1 cellular context compared by ENCODE assay signal in the genomic region with DNA sequence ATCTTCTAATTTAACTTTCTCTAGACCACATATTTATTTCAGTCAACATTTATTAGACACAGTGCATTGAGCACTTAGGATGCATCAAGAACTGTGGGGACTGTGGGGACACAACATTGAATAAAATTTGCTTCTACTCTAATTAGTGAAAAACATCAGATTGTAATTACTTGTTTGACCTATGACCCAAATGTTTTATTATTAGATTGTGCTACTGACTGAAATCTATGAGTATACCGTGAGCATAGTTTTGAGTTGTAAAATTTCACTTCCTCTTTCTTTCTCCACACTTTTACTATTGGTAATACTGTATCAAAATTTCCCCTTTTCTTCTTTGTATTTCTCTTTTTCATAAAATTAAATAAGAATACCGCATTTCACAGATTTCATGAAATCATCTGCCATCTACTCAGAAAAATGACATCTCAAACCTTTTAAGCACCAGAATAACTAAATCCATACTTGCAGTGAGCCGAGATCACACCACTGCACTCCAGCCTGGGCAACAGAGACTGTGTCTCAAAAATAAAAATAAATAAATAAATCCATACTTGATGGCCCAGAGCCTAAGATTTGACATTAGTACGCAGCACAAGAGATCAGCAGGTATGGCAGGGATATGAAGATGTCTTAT.
A peak's percentile ranks its signal among the peaks of the same experiment; 100 is the strongest.
TF ChIP-seq lines count a peak whose summit lies in the region.

No MANE protein-coding gene starts in this region.

TF ChIP-seq in GM12878, 131 proteins besides CTCF, POLR2A, EP300 and RAD21 (continued from another document and continues in another):
- TF ChIP-seq, protein P1, sequence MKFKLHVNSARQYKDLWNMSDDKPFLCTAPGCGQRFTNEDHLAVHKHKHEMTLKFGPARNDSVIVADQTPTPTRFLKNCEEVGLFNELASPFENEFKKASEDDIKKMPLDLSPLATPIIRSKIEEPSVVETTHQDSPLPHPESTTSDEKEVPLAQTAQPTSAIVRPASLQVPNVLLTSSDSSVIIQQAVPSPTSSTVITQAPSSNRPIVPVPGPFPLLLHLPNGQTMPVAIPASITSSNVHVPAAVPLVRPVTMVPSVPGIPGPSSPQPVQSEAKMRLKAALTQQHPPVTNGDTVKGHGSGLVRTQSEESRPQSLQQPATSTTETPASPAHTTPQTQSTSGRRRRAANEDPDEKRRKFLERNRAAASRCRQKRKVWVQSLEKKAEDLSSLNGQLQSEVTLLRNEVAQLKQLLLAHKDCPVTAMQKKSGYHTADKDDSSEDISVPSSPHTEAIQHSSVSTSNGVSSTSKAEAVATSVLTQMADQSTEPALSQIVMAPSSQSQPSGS (IDR thresholded peaks at IDR 0.05; ENCODE audit: low read length), result peak; percentile 95
- TF ChIP-seq ZNF384 (IDR thresholded peaks at IDR 0.05; ENCODE audit: borderline replicate concordance, low read depth, low read length), result peak; percentile 49; the same call in 1 of the 2 replicates
- TF ChIP-seq MEF2A (IDR thresholded peaks at IDR 0.05; ENCODE audit: insufficient read depth, low read depth, low read length), result peak; percentile 95
- TF ChIP-seq SUPT20H (IDR thresholded peaks at IDR 0.05; ENCODE audit: borderline replicate concordance, control insufficient read depth, low read depth, low read length), result no peak
- TF ChIP-seq JUNB (IDR thresholded peaks at IDR 0.05), result peak; percentile 97
- TF ChIP-seq RAD51 (IDR thresholded peaks at IDR 0.05), result 0 out of 2 replicates have a peak, but pooled peaks have one; percentile 25
- TF ChIP-seq PAX5 (IDR thresholded peaks at IDR 0.05; ENCODE audit: borderline replicate concordance, low read depth, low read length), result no peak
- TF ChIP-seq MTA3 (IDR thresholded peaks at IDR 0.05; ENCODE audit: borderline replicate concordance, low read length), result peak; percentile 61; the same call in 1 of the 2 replicates
- TF ChIP-seq, protein P2, sequence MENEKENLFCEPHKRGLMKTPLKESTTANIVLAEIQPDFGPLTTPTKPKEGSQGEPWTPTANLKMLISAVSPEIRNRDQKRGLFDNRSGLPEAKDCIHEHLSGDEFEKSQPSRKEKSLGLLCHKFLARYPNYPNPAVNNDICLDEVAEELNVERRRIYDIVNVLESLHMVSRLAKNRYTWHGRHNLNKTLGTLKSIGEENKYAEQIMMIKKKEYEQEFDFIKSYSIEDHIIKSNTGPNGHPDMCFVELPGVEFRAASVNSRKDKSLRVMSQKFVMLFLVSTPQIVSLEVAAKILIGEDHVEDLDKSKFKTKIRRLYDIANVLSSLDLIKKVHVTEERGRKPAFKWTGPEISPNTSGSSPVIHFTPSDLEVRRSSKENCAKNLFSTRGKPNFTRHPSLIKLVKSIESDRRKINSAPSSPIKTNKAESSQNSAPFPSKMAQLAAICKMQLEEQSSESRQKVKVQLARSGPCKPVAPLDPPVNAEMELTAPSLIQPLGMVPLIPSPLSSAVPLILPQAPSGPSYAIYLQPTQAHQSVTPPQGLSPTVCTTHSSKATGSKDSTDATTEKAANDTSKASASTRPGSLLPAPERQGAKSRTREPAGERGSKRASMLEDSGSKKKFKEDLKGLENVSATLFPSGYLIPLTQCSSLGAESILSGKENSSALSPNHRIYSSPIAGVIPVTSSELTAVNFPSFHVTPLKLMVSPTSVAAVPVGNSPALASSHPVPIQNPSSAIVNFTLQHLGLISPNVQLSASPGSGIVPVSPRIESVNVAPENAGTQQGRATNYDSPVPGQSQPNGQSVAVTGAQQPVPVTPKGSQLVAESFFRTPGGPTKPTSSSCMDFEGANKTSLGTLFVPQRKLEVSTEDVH (IDR thresholded peaks at IDR 0.05; ENCODE audit: low read depth, partially characterized antibody), result no peak
- no peak; the same call in 1 of the 2 replicates for TF ChIP-seq CHD4 (IDR thresholded peaks at IDR 0.05)
- TF ChIP-seq KAT2A (conservative IDR thresholded peaks at IDR 0.05; ENCODE audit: control insufficient read depth, low read depth, low read length), result no peak
- TF ChIP-seq, protein P3, sequence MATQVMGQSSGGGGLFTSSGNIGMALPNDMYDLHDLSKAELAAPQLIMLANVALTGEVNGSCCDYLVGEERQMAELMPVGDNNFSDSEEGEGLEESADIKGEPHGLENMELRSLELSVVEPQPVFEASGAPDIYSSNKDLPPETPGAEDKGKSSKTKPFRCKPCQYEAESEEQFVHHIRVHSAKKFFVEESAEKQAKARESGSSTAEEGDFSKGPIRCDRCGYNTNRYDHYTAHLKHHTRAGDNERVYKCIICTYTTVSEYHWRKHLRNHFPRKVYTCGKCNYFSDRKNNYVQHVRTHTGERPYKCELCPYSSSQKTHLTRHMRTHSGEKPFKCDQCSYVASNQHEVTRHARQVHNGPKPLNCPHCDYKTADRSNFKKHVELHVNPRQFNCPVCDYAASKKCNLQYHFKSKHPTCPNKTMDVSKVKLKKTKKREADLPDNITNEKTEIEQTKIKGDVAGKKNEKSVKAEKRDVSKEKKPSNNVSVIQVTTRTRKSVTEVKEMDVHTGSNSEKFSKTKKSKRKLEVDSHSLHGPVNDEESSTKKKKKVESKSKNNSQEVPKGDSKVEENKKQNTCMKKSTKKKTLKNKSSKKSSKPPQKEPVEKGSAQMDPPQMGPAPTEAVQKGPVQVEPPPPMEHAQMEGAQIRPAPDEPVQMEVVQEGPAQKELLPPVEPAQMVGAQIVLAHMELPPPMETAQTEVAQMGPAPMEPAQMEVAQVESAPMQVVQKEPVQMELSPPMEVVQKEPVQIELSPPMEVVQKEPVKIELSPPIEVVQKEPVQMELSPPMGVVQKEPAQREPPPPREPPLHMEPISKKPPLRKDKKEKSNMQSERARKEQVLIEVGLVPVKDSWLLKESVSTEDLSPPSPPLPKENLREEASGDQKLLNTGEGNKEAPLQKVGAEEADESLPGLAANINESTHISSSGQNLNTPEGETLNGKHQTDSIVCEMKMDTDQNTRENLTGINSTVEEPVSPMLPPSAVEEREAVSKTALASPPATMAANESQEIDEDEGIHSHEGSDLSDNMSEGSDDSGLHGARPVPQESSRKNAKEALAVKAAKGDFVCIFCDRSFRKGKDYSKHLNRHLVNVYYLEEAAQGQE (IDR thresholded peaks at IDR 0.05; ENCODE audit: low read depth, low read length), result no peak
- peak; percentile 51; the same call in 1 of the 2 replicates for TF ChIP-seq IKZF1 (conservative IDR thresholded peaks at IDR 0.05)
- no peak for TF ChIP-seq SMAD5 (IDR thresholded peaks at IDR 0.05; ENCODE audit: low read depth)
- TF ChIP-seq SP1 (IDR thresholded peaks at IDR 0.05; ENCODE audit: low read depth, low read length), result no peak
- peak; percentile 31 to 74; a peak in 3 of 4 replicates for TF ChIP-seq BHLHE40 (IDR thresholded peaks at IDR 0.05; ENCODE audit: borderline replicate concordance in 1 of 2, low read depth in 2 of 2, low read length in 1 of 2)
- peak; percentile 36; the same call in 1 of the 2 replicates for TF ChIP-seq ZNF24 (IDR thresholded peaks at IDR 0.05)
- no peak; a peak in 1 of 4 replicates for TF ChIP-seq ETV6 (conservative IDR thresholded peaks at IDR 0.05 in 1 of 2, IDR thresholded peaks at IDR 0.05 in 1 of 2; ENCODE audit: borderline replicate concordance in 1 of 2, low read depth in 1 of 2)
- TF ChIP-seq ZNF687 (IDR thresholded peaks at IDR 0.05), result 0 out of 2 replicates have a peak, but pooled peaks have one; percentile 57
- 0 out of 2 replicates have a peak, but pooled peaks have one; percentile 20 for TF ChIP-seq CBFB (IDR thresholded peaks at IDR 0.05; ENCODE audit: low read depth)
- TF ChIP-seq ESRRA (IDR thresholded peaks at IDR 0.05; ENCODE audit: low read length), result no peak
- TF ChIP-seq, protein P4, sequence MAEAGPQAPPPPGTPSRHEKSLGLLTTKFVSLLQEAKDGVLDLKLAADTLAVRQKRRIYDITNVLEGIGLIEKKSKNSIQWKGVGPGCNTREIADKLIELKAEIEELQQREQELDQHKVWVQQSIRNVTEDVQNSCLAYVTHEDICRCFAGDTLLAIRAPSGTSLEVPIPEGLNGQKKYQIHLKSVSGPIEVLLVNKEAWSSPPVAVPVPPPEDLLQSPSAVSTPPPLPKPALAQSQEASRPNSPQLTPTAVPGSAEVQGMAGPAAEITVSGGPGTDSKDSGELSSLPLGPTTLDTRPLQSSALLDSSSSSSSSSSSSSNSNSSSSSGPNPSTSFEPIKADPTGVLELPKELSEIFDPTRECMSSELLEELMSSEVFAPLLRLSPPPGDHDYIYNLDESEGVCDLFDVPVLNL (IDR thresholded peaks at IDR 0.05; ENCODE audit: low read depth, low read length), result no peak
- TF ChIP-seq RELA (IDR thresholded peaks at IDR 0.05; ENCODE audit: borderline replicate concordance, partially characterized antibody), result no peak
- no peak for TF ChIP-seq NRF1 (conservative IDR thresholded peaks at IDR 0.05; ENCODE audit: low read depth, low read length)
- peak; percentile 80; the same call in 1 of the 2 replicates for TF ChIP-seq BMI1 (IDR thresholded peaks at IDR 0.05; ENCODE audit: borderline replicate concordance)
- TF ChIP-seq, protein P5, sequence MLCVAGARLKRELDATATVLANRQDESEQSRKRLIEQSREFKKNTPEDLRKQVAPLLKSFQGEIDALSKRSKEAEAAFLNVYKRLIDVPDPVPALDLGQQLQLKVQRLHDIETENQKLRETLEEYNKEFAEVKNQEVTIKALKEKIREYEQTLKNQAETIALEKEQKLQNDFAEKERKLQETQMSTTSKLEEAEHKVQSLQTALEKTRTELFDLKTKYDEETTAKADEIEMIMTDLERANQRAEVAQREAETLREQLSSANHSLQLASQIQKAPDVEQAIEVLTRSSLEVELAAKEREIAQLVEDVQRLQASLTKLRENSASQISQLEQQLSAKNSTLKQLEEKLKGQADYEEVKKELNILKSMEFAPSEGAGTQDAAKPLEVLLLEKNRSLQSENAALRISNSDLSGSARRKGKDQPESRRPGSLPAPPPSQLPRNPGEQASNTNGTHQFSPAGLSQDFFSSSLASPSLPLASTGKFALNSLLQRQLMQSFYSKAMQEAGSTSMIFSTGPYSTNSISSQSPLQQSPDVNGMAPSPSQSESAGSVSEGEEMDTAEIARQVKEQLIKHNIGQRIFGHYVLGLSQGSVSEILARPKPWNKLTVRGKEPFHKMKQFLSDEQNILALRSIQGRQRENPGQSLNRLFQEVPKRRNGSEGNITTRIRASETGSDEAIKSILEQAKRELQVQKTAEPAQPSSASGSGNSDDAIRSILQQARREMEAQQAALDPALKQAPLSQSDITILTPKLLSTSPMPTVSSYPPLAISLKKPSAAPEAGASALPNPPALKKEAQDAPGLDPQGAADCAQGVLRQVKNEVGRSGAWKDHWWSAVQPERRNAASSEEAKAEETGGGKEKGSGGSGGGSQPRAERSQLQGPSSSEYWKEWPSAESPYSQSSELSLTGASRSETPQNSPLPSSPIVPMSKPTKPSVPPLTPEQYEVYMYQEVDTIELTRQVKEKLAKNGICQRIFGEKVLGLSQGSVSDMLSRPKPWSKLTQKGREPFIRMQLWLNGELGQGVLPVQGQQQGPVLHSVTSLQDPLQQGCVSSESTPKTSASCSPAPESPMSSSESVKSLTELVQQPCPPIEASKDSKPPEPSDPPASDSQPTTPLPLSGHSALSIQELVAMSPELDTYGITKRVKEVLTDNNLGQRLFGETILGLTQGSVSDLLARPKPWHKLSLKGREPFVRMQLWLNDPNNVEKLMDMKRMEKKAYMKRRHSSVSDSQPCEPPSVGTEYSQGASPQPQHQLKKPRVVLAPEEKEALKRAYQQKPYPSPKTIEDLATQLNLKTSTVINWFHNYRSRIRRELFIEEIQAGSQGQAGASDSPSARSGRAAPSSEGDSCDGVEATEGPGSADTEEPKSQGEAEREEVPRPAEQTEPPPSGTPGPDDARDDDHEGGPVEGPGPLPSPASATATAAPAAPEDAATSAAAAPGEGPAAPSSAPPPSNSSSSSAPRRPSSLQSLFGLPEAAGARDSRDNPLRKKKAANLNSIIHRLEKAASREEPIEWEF (IDR thresholded peaks at IDR 0.05; ENCODE audit: insufficient replicate concordance, low read depth, low read length), result peak; percentile 82
- TF ChIP-seq NFIC (IDR thresholded peaks at IDR 0.05; ENCODE audit: low read depth, low read length), result peak; percentile 99
- no peak for TF ChIP-seq YBX1 (IDR thresholded peaks at IDR 0.05)
- no peak for TF ChIP-seq TAF1 (IDR thresholded peaks at IDR 0.05; ENCODE audit: borderline replicate concordance, low read depth, low read length)
- TF ChIP-seq SRF (IDR thresholded peaks at IDR 0.05; ENCODE audit: low read depth in 2 of 2, low read length in 2 of 2), result no peak
- TF ChIP-seq ZNF274 (IDR thresholded peaks at IDR 0.05; ENCODE audit: insufficient read depth, insufficient read length), result no peak
- TF ChIP-seq, protein P6, sequence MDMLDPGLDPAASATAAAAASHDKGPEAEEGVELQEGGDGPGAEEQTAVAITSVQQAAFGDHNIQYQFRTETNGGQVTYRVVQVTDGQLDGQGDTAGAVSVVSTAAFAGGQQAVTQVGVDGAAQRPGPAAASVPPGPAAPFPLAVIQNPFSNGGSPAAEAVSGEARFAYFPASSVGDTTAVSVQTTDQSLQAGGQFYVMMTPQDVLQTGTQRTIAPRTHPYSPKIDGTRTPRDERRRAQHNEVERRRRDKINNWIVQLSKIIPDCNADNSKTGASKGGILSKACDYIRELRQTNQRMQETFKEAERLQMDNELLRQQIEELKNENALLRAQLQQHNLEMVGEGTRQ (IDR thresholded peaks at IDR 0.05; ENCODE audit: borderline replicate concordance, low read depth, low read length), result no peak
- TF ChIP-seq, protein P7, sequence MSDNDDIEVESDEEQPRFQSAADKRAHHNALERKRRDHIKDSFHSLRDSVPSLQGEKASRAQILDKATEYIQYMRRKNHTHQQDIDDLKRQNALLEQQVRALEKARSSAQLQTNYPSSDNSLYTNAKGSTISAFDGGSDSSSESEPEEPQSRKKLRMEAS (IDR thresholded peaks at IDR 0.05; ENCODE audit: low read depth, low read length), result no peak
- no peak for TF ChIP-seq ZSCAN29 (IDR thresholded peaks at IDR 0.05)
- TF ChIP-seq LARP7 (IDR thresholded peaks at IDR 0.05), result no peak
